In the genomic region with DNA sequence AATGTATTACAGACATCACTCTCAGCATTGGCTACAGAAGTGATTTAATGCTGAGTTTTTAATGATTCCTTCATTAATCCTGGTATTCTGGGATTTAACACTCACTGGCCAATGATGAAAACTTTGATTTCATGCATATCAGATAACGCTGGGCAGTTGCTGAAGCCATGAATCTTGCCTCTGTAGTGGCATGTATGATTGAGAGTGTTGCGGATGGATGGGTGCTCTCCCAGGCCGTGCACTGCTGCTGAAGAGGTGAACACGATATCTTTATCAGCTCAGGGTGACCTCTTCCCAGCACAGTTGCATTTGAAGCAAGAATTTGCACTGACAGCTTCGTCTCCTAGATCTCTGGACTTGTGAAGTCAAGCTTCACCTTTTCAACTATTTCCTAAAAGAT, we compare ENCODE assay signal across 16 cellular contexts.
DNase-seq lines count a peak whose midpoint lies in the region; ATAC-seq, FAIRE-seq and TF ChIP-seq lines count a peak whose summit lies in the region.
"Had no signal": no experiment of that assay in that cellular context is flagged by ENCODE, and none has a peak within 500 bp of the region (broad histone marks: within the 10 kb centered on the region; RNA-seq: fewer than 3 reads in every experiment).

No MANE protein-coding gene starts in this region.

- H3K9me3 Mint-ChIP-seq in memory B cell = no peaks in the 10 kb centered on the region
- H3K9me3 Mint-ChIP-seq: CD14-positive monocyte; CD4-positive, alpha-beta memory T cell had no signal

- H3K27me3 ChIP-seq in SJCRH30 = no peaks in the 10 kb centered on the region
- H3K27me3 ChIP-seq: BLaER1 had no signal

- no peak for TF ChIP-seq POLR2A in GM12891 (IDR thresholded peaks at IDR 0.05; ENCODE audit: low read depth, low read length)

- H3K27ac Mint-ChIP-seq in memory B cell = peak overlapping the region; percentile 24
- H3K27ac Mint-ChIP-seq: CD14-positive monocyte; CD4-positive, alpha-beta memory T cell had no signal

- peaks cover 25% of the 10 kb centered on the region for H3K36me3 Mint-ChIP-seq in memory B cell

- H3K4me3 Mint-ChIP-seq in memory B cell = no peak overlapping the region
- H3K4me3 Mint-ChIP-seq: CD14-positive monocyte; CD4-positive, alpha-beta memory T cell had no signal

- peak; percentile 9 for FAIRE-seq in GM12891 (lab: Jason Lieb, UNC)

- H3K27me3 Mint-ChIP-seq in memory B cell = no peaks in the 10 kb centered on the region

- DNase-seq in GM12891 (ENCODE audit: insufficient read length, low spot score) (no peak), SJCRH30 (peak; percentile 52 to 75), memory B cell (ENCODE audit: low spot score in 2 of 2) (no peak), retina (peak; percentile 21), NCI-H345 (lab: John Stamatoyannopoulos, UW) (no peak), DMS53 treated with DMSO at 0.1 percent for 48 hours (lab: John Stamatoyannopoulos, UW; ENCODE audit: unreplicated experiment) (no peak)
- DNase-seq: 8988T; CD4-positive, alpha-beta memory T cell; DMS153; DMS79 treated with DMSO at 0.1 percent for 48 hours; GF-D8; GOT3; H7 had no signal

- ATAC-seq in memory B cell (ENCODE audit: low read depth) (no peak), HG03159 (IDR thresholded peaks at IDR 0.05; ENCODE audit: unreplicated experiment) (no peak)

- 0 out of 2 replicates have a peak, but pooled peaks cover 9% of the 10 kb centered on the region for H3K36me3 ChIP-seq in SJCRH30

- peaks cover 18% of the 10 kb centered on the region for H3K4me1 ChIP-seq in SJCRH30

- H3K9me3 ChIP-seq in SJCRH30 (replicated peaks) = no peaks in the 10 kb centered on the region
- H3K9me3 ChIP-seq: BLaER1 had no signal

- H3K27ac ChIP-seq in SJCRH30 = peak overlapping the region; percentile 16; the same call in 1 of the 2 replicates
- H3K27ac ChIP-seq: BLaER1 had no signal

- no peak overlapping the region for H3K4me3 ChIP-seq in SJCRH30
- H3K4me3 ChIP-seq: BLaER1 had no signal

- H3K4me1 Mint-ChIP-seq in memory B cell = peaks cover 20% of the 10 kb centered on the region

TF ChIP-seq in GM12891, 5 proteins besides CTCF, POLR2A, EP300 and RAD21:
- TF ChIP-seq POU2F2 (IDR thresholded peaks at IDR 0.05; ENCODE audit: low read depth, low read length) (no peak), POLR2AphosphoS5 (IDR thresholded peaks at IDR 0.05; ENCODE audit: low read depth, low read length) (no peak), TAF1 (IDR thresholded peaks at IDR 0.05; ENCODE audit: low read depth, low read length) (no peak), SPI1 (IDR thresholded peaks at IDR 0.05; ENCODE audit: low read depth, low read length) (no peak), PAX5 (IDR thresholded peaks at IDR 0.05; ENCODE audit: insufficient read depth, low read length, severe bottlenecking) (no peak)

Comparison
In these comparisons a context has a peak if more than half of its experiments do, and no peak if none do; other contexts are left out.
1. DNase-seq: peak in SJCRH30 (2 of 2) and retina (single experiment); none in GM12891 (single experiment), memory B cell (0 of 2), NCI-H345 (single experiment) and DMS53 treated with DMSO at 0.1 percent for 48 hours (single experiment).